ENCODE assay signal across 8 cellular contexts in the genomic region with DNA sequence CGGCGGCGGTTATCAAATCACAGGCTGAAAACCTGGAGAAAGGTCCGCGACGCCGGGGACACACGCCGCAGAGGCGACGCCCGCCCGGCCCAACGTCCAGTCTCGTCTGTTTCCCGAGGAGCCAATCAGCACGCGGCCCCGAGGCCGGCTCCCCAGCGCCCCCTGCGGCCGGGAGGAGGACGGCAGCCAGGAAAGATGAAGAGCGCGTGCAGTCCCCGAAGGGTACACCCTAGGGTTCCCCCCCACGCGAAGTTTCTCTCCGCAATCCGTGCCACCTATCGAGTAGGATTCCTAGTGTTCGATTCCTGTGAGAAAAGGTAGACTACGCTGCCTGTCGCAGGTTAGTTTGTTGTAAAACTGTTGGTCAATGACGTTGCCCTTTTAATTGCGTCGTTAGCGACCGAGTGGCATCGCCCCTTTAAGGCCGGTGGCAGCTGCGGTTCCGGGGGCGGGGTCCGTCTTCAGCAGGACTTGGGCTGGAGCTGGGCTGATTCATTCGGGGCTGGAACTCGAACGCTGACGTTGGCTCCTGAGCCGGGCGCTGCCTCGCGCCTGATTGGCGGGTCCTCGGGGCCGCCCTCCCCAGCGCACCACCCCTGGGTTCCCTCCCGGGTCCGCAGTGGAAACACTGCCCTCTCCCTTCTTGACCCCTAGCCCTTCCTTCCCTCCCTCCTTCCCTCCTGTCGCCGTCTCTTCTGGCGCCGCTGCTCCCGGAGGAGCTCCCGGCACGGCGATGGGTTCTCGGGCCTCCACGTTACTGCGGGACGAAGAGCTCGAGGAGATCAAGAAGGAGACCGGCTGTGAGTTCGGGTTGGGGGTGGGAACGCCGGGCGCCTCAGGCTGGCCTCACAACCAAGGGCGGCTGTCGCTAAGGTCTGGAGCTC. TPM values are rescaled to one million over a fixed set of nuclear protein-coding genes. Genes with fewer than 3 reads are reported as not detected.
DNase-seq lines count a peak whose midpoint lies in the region; ATAC-seq and TF ChIP-seq lines count a peak whose summit lies in the region.

CHP1 (plus strand) TSS at position 619 of the 884 bp plus-strand sequence; CDS start at position 734, 115 bp downstream.
EXD1 (minus strand) TSS at position 108 of the 884 bp plus-strand sequence. CDS start 4,182 bp downstream, outside the sequence.

- WGBS in mesenchymal stem cell, result under 1% methylated on average over 54 of the region's 80 CpGs

- BruUV-seq in Calu3 (replicated peaks; lab: Mats Ljungman, UMichigan), result no TSS peak

- peak within 1 kb of the TSS; percentile 22 to 75 for H3K4ac ChIP-seq in mesenchymal stem cell (ENCODE audit: low read depth in 1 of 2, low read length in 2 of 2)

- intact Hi-C loops in Calu3 (cut with micrococcal nuclease; ENCODE audit: unreplicated experiment), result no loop called here

- no peaks in the 10 kb centered on the region for H3K9me3 ChIP-seq in endocrine pancreas (ENCODE audit: control insufficient read depth, low read length)
- H3K9me3 ChIP-seq in mesenchymal stem cell (ENCODE audit: control insufficient read depth, low read length), result no peaks in the 10 kb centered on the region

- H3K9me3 Mint-ChIP-seq in Calu3 (ENCODE audit: low read depth, unreplicated experiment), result no peaks in the 10 kb centered on the region
- no peaks in the 10 kb centered on the region for H3K9me3 Mint-ChIP-seq in activated CD8-positive, alpha-beta memory T cell treated with anti-CD3 and anti-CD28 coated beads, Interleukin-2, amount 10 ng/mL, durations not matched to agents 7 days and 5 days (ENCODE audit: low read depth)

- no peak within 1 kb of the TSS for H2AK5ac ChIP-seq in mesenchymal stem cell (ENCODE audit: low read length, severe bottlenecking)

- H3K36me3 ChIP-seq in endocrine pancreas (ENCODE audit: control insufficient read depth, insufficient read depth, low read length) (no peaks in the 10 kb centered on the region), mesenchymal stem cell (ENCODE audit: control insufficient read depth in 1 of 2, insufficient read depth in 2 of 2, low read depth in 1 of 2, low read length in 2 of 2) (peaks cover 0 to 4% of the 10 kb centered on the region in 2 experiments)

- H3K4me1 ChIP-seq in endocrine pancreas (ENCODE audit: control insufficient read depth, insufficient read depth, low read length) (peaks cover 3% of the 10 kb centered on the region), mesenchymal stem cell (ENCODE audit: control insufficient read depth, insufficient read depth, low read depth, low read length) (peaks cover 6% of the 10 kb centered on the region)

- peak within 1 kb of the TSS; percentile 95 for H3K4me2 ChIP-seq in mesenchymal stem cell (ENCODE audit: low read length, poor library complexity, severe bottlenecking)

- peak within 1 kb of the TSS; percentile 46 for H2AFZ ChIP-seq in mesenchymal stem cell (ENCODE audit: low read depth, low read length)

- peak within 1 kb of the TSS; percentile 86 for H2BK120ac ChIP-seq in mesenchymal stem cell (ENCODE audit: low read depth, low read length)

- CTCF ChIA-PET in Calu3 (lab: Charles Lee), result interaction anchor here (1.9 kb wide), 1 partner anchor 10 kb away, joined by 5 read pairs; no protein-coding TSS in a partner anchor
- CTCF ChIA-PET in activated CD8-positive, alpha-beta memory T cell treated with anti-CD3 and anti-CD28 coated beads, Interleukin-2, amount 10 ng/mL, durations not matched to agents 7 days and 5 days (lab: Charles Lee), result interaction anchor here (0.6 to 3.4 kb wide), 20 partner anchors 11 to 663 kb away, joined by 3 to 16 read pairs (median 4); partner anchors contain the start of genes CHAC1, INO80 and VPS18

- H3K36me3 Mint-ChIP-seq in Calu3 (ENCODE audit: insufficient read depth, unreplicated experiment), result peaks cover 22% of the 10 kb centered on the region
- H3K36me3 Mint-ChIP-seq in activated CD8-positive, alpha-beta memory T cell treated with anti-CD3 and anti-CD28 coated beads, Interleukin-2, amount 10 ng/mL, durations not matched to agents 7 days and 5 days, result no peaks in the 10 kb centered on the region

- peak within 1 kb of the TSS; percentile 99 for H4K8ac ChIP-seq in mesenchymal stem cell (ENCODE audit: low read length)

- H3K79me1 ChIP-seq in mesenchymal stem cell (replicated peaks; ENCODE audit: low read length, poor library complexity, severe bottlenecking), result peaks cover 13% of the 10 kb centered on the region

- no peak within 1 kb of the TSS for H2BK5ac ChIP-seq in mesenchymal stem cell (ENCODE audit: low read depth, low read length, poor library complexity, severe bottlenecking)

- ATAC-seq in GM21381 (IDR thresholded peaks at IDR 0.05; ENCODE audit: unreplicated experiment), result peak; percentile 95
- ATAC-seq in activated CD8-positive, alpha-beta memory T cell treated with anti-CD3 and anti-CD28 coated beads, Interleukin-2, amount 10 ng/mL, durations not matched to agents 7 days and 5 days, result peak; percentile 100

- H2BK12ac ChIP-seq in mesenchymal stem cell (ENCODE audit: low read length in 2 of 2), result peak within 1 kb of the TSS; percentile 61 to 99

- H3K23ac ChIP-seq in mesenchymal stem cell (ENCODE audit: low read length in 2 of 2), result no peak within 1 kb of the TSS

- no peaks in the 10 kb centered on the region for H3K27me3 Mint-ChIP-seq in Calu3 (ENCODE audit: unreplicated experiment)
- H3K27me3 Mint-ChIP-seq in activated CD8-positive, alpha-beta memory T cell treated with anti-CD3 and anti-CD28 coated beads, Interleukin-2, amount 10 ng/mL, durations not matched to agents 7 days and 5 days, result peaks cover 17% of the 10 kb centered on the region

- peak within 1 kb of the TSS; percentile 86 to 98 for H3K18ac ChIP-seq in mesenchymal stem cell (ENCODE audit: low read depth in 1 of 2, low read length in 2 of 2)

- peak within 1 kb of the TSS in 1 of 2 experiments; percentile 38 for H3K14ac ChIP-seq in mesenchymal stem cell (ENCODE audit: low read length in 2 of 2)

- H3K4me3 ChIP-seq in endocrine pancreas (ENCODE audit: control insufficient read depth, insufficient read depth, low read length) (peak within 1 kb of the TSS; percentile 87), mesenchymal stem cell (ENCODE audit: insufficient read depth in 1 of 2, low read depth in 1 of 2, low read length in 2 of 2) (peak within 1 kb of the TSS; percentile 96 to 100)

- H3K27me3 ChIP-seq in endocrine pancreas (ENCODE audit: control insufficient read depth, insufficient read depth, low read length) (no peaks in the 10 kb centered on the region), mesenchymal stem cell (ENCODE audit: control insufficient read depth in 1 of 2, insufficient read depth in 1 of 2, low read length in 2 of 2) (no peaks in the 10 kb centered on the region)

- H4K91ac ChIP-seq in mesenchymal stem cell (ENCODE audit: low read length), result peak within 1 kb of the TSS; percentile 96

- peak within 1 kb of the TSS; percentile 70 for H3K4me3 Mint-ChIP-seq in Calu3 (ENCODE audit: low read depth, unreplicated experiment)
- peak within 1 kb of the TSS; percentile 88 for H3K4me3 Mint-ChIP-seq in activated CD8-positive, alpha-beta memory T cell treated with anti-CD3 and anti-CD28 coated beads, Interleukin-2, amount 10 ng/mL, durations not matched to agents 7 days and 5 days

- H3K4me1 Mint-ChIP-seq in Calu3 (ENCODE audit: low read depth, unreplicated experiment), result peaks cover 10% of the 10 kb centered on the region
- peaks cover 25% of the 10 kb centered on the region for H3K4me1 Mint-ChIP-seq in activated CD8-positive, alpha-beta memory T cell treated with anti-CD3 and anti-CD28 coated beads, Interleukin-2, amount 10 ng/mL, durations not matched to agents 7 days and 5 days

- peak within 1 kb of the TSS; percentile 96 for H2BK15ac ChIP-seq in mesenchymal stem cell (ENCODE audit: low read depth, poor library complexity, severe bottlenecking)

- peak within 1 kb of the TSS; percentile 64 for H3K27ac Mint-ChIP-seq in Calu3 (ENCODE audit: unreplicated experiment)
- H3K27ac Mint-ChIP-seq in activated CD8-positive, alpha-beta memory T cell treated with anti-CD3 and anti-CD28 coated beads, Interleukin-2, amount 10 ng/mL, durations not matched to agents 7 days and 5 days, result peak within 1 kb of the TSS; percentile 86

- TF ChIP-seq CTCF in Calu3 (IDR thresholded peaks at IDR 0.05; ENCODE audit: unreplicated experiment), result peak; percentile 71

- DNase-seq in Calu3, result peak; percentile 92
- DNase-seq in HUDEP-2 (lab: John Stamatoyannopoulos, UW; ENCODE audit: unreplicated experiment in 76 of 76), result peak; percentile 47 to 98 (median 94)
- peak; percentile 97 for DNase-seq in NOMO-1 treated with DMSO at 0.1 percent for 48 hours (lab: John Stamatoyannopoulos, UW; ENCODE audit: unreplicated experiment)
- DNase-seq in activated CD8-positive, alpha-beta memory T cell treated with anti-CD3 and anti-CD28 coated beads, Interleukin-2, amount 10 ng/mL, durations not matched to agents 7 days and 5 days, result peak; percentile 98
- peak; percentile 98 for DNase-seq in mesenchymal stem cell
- DNase-seq in stimulated activated CD8-positive, alpha-beta memory T cell treated with anti-CD3 and anti-CD28 coated beads, Interleukin-12 subunit alpha, Interleukin-12 subunit beta, amount 100 ng/mL, for 24 hours (ENCODE audit: extremely low read depth), result peak; percentile 96

- peak within 1 kb of the TSS; percentile 62 for H3K27ac ChIP-seq in mesenchymal stem cell (ENCODE audit: low read length, poor library complexity, severe bottlenecking)

- H3K9ac ChIP-seq in endocrine pancreas (ENCODE audit: control insufficient read depth, insufficient read depth, low read length) (peak within 1 kb of the TSS; percentile 55), mesenchymal stem cell (ENCODE audit: low read length) (peak within 1 kb of the TSS; percentile 96)

RNA-seq across cellular contexts. Expression of gene CHP1, which starts in this region (rescaled TPM):
- total RNA-seq in Calu3 (2022), result 67.1 and 67.7 TPM in 2 replicates
- 10 to 100 TPM; 47.5 to 54.1 TPM for total RNA-seq in activated CD8-positive, alpha-beta memory T cell treated with anti-CD3 and anti-CD28 coated beads, Interleukin-2, amount 10 ng/mL, durations not matched to agents 7 days and 5 days
- polyA plus RNA-seq in mesenchymal stem cell (2013, experiment 1 of 2), result 130 TPM
- 126 TPM for polyA plus RNA-seq in mesenchymal stem cell (2013, experiment 2 of 2)

RNA-seq across cellular contexts. Expression of gene EXD1, which starts in this region (rescaled TPM):
- total RNA-seq in Calu3 (2022), result not detected in 2 replicates
- not detected for total RNA-seq in activated CD8-positive, alpha-beta memory T cell treated with anti-CD3 and anti-CD28 coated beads, Interleukin-2, amount 10 ng/mL, durations not matched to agents 7 days and 5 days
- polyA plus RNA-seq in mesenchymal stem cell (2013, experiment 1 of 2), result not detected
- not detected for polyA plus RNA-seq in mesenchymal stem cell (2013, experiment 2 of 2)

Comparison
In these comparisons a context has a peak if more than half of its experiments do, and no peak if none do; other contexts are left out.
1. Peak in every context shown above with its lines: DNase-seq, ATAC-seq, H3K4me3 ChIP-seq and H3K27ac ChIP-seq.